Comparison of ENCODE assay signal across 29 cellular contexts in genomic region chr5:149319174-149319573, GRCh38. TPM values are rescaled to one million over a fixed set of nuclear protein-coding genes. Genes with fewer than 3 reads are reported as not detected.
"Had no signal": no experiment of that assay in that cellular context is flagged by ENCODE, and none has a peak within 500 bp of the region (broad histone marks: within the 10 kb centered on the region; RNA-seq: fewer than 3 reads in every experiment).

No MANE protein-coding gene starts in this region.

- H3K27ac Mint-ChIP-seq: activated CD4-positive, alpha-beta memory T cell treated with anti-CD3 and anti-CD28 coated beads for 36 hours; activated CD4-positive, alpha-beta T cell treated with anti-CD3 and anti-CD28 coated beads, Interleukin-2, amount 10 ng/mL, durations not matched to agents 7 days and 5 days; activated naive CD4-positive, alpha-beta T cell treated with anti-CD3 and anti-CD28 coated beads for 36 hours; activated naive CD8-positive, alpha-beta T cell; activated T-helper 17 cell treated with anti-CD3 and anti-CD28 coated beads, Interleukin-2, amount 50 U/mL, for 72 hours had no signal

- H3K4me3 Mint-ChIP-seq: activated CD4-positive, alpha-beta memory T cell treated with anti-CD3 and anti-CD28 coated beads for 36 hours; activated CD4-positive, alpha-beta T cell treated with anti-CD3 and anti-CD28 coated beads, Interleukin-2, amount 10 ng/mL, durations not matched to agents 7 days and 5 days; activated naive CD4-positive, alpha-beta T cell treated with anti-CD3 and anti-CD28 coated beads for 36 hours; activated naive CD8-positive, alpha-beta T cell; activated T-helper 17 cell treated with anti-CD3 and anti-CD28 coated beads, Interleukin-2, amount 50 U/mL, for 72 hours had no signal

- DNase-seq: activated CD4-positive, alpha-beta memory T cell treated with anti-CD3 and anti-CD28 coated beads for 36 hours; activated CD4-positive, alpha-beta T cell treated with anti-CD3 and anti-CD28 coated beads, Interleukin-2, amount 10 ng/mL, durations not matched to agents 7 days and 5 days; activated CD4-positive, CD25-positive, alpha-beta regulatory T cell; activated gamma-delta T cell; activated naive CD4-positive, alpha-beta T cell treated with anti-CD3 and anti-CD28 coated beads for 36 hours; activated T-cell treated with anti-CD3 and anti-CD28 coated beads for 4 hours; activated T-cell treated with anti-CD3 and anti-CD28 coated beads, Interleukin-2, amount 50 U/mL, for 48 hours; amygdala; brain microvascular endothelial cell; MG63; MV-4-11; NCI-H1092 treated with DMSO at 0.1 percent for 48 hours; NCI-H1417 treated with DMSO at 0.1 percent for 48 hours; NCI-H1694; NCI-H2029; NCI-H2107; NCI-H345; NCI-H510A; NCI-H526 treated with DMSO at 0.1 percent for 48 hours; NCI-H82; SK-N-SH; T-helper 1 cell had no signal

- H3K27ac ChIP-seq: brain microvascular endothelial cell had no signal

- H3K4me3 ChIP-seq: MG63 had no signal

- H3K36me3 Mint-ChIP-seq: activated CD4-positive, alpha-beta memory T cell treated with anti-CD3 and anti-CD28 coated beads for 36 hours; activated naive CD8-positive, alpha-beta T cell had no signal

- H3K9me3 ChIP-seq: MG63, SK-N-SH had no signal

- H3K4me1 Mint-ChIP-seq: activated T-helper 17 cell treated with anti-CD3 and anti-CD28 coated beads, Interleukin-2, amount 50 U/mL, for 72 hours had no signal

- H3K27me3 ChIP-seq: brain microvascular endothelial cell, MG63 had no signal

- H3K36me3 ChIP-seq: brain microvascular endothelial cell, MG63 had no signal

- H3K4me2 ChIP-seq: SK-N-SH had no signal

- H3K9me3 Mint-ChIP-seq: activated CD4-positive, alpha-beta memory T cell treated with anti-CD3 and anti-CD28 coated beads for 36 hours; activated CD4-positive, alpha-beta T cell treated with anti-CD3 and anti-CD28 coated beads, Interleukin-2, amount 10 ng/mL, durations not matched to agents 7 days and 5 days; activated naive CD4-positive, alpha-beta T cell treated with anti-CD3 and anti-CD28 coated beads for 36 hours; activated T-helper 17 cell treated with anti-CD3 and anti-CD28 coated beads, Interleukin-2, amount 50 U/mL, for 72 hours had no signal

- H3K9ac ChIP-seq: SK-N-SH had no signal

- ATAC-seq: activated T-helper 17 cell treated with anti-CD3 and anti-CD28 coated beads, Interleukin-2, amount 50 U/mL, for 72 hours; Right ventricle myocardium inferior had no signal

- H3K27me3 Mint-ChIP-seq: activated CD4-positive, alpha-beta memory T cell treated with anti-CD3 and anti-CD28 coated beads for 36 hours; activated CD4-positive, alpha-beta T cell treated with anti-CD3 and anti-CD28 coated beads, Interleukin-2, amount 10 ng/mL, durations not matched to agents 7 days and 5 days; activated naive CD8-positive, alpha-beta T cell; activated T-helper 17 cell treated with anti-CD3 and anti-CD28 coated beads, Interleukin-2, amount 50 U/mL, for 72 hours had no signal

RNA-seq across cellular contexts. Expression of gene AFAP1L1, which starts 47.5 kb away (rescaled TPM):
- total RNA-seq: activated CD4-positive, alpha-beta memory T cell treated with anti-CD3 and anti-CD28 coated beads for 36 hours; activated CD4-positive, alpha-beta T cell treated with anti-CD3 and anti-CD28 coated beads, Interleukin-2, amount 10 ng/mL, durations not matched to agents 7 days and 5 days; OCI-LY7; T-helper 2 cell treated with Interferon-gamma antibody and Interleukin-4, amounts not matched to agents 100 ng/mL and 5 ng/mL, for 36 hours had no signal

RNA-seq across cellular contexts. Expression of gene IL17B, which starts 59.9 kb away (rescaled TPM):
- total RNA-seq: activated CD4-positive, alpha-beta memory T cell treated with anti-CD3 and anti-CD28 coated beads for 36 hours; activated CD4-positive, alpha-beta T cell treated with anti-CD3 and anti-CD28 coated beads, Interleukin-2, amount 10 ng/mL, durations not matched to agents 7 days and 5 days; activated CD8-positive, alpha-beta memory T cell treated with anti-CD3 and anti-CD28 coated beads for 36 hours; activated naive CD4-positive, alpha-beta T cell treated with anti-CD3 and anti-CD28 coated beads for 36 hours; activated T-helper 17 cell treated with anti-CD3 and anti-CD28 coated beads, Interleukin-2, amount 50 U/mL, for 72 hours; OCI-LY7; Right ventricle myocardium inferior; RPMI7951; T-helper 2 cell treated with Interferon-gamma antibody and Interleukin-4, amounts not matched to agents 100 ng/mL and 5 ng/mL, for 36 hours had no signal
